Comparison of ENCODE assay signal across 27 cellular contexts in the genomic region with DNA sequence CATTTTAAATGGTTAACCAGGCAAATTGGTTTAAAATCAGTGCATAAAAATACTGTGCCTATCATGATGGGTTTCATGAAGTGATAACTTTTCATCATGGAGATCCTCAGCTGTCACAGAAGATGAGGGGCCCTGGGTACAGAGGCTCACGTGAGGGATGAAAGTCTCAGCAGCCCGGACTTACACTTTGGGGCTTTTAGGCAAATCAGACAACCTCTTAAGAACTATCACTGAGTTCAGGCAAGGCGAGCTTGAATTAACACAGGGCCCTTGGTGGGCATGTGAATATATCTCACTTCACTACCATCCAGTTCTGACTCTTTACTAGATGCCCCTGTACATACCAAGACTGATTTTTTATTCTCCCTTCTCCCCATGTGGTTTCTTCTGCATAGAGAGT. TPM values are rescaled to one million over a fixed set of nuclear protein-coding genes. Genes with fewer than 3 reads are reported as not detected.
DNase-seq lines count a peak whose midpoint lies in the region; ATAC-seq, FAIRE-seq and TF ChIP-seq lines count a peak whose summit lies in the region.
"Had no signal": no experiment of that assay in that cellular context is flagged by ENCODE, and none has a peak within 500 bp of the region (broad histone marks: within the 10 kb centered on the region; RNA-seq: fewer than 3 reads in every experiment).

No MANE protein-coding gene starts in this region.

- H3K36me3 ChIP-seq in sigmoid colon = no peaks in the 10 kb centered on the region
- H3K36me3 ChIP-seq: ascending aorta, gastrocnemius medialis, left ventricle myocardium inferior, thoracic aorta, vagina had no signal

- intact Hi-C loops in sigmoid colon (cut with DNase I) = no loop called here

- TF ChIP-seq CTCF in sigmoid colon (IDR thresholded peaks at IDR 0.05) (no peak), GM13976 (IDR thresholded peaks at IDR 0.05; ENCODE audit: borderline replicate concordance, control extremely low read depth, extremely low read depth, insufficient read depth, missing control alignments) (no peak)

- peak overlapping the region; percentile 87 for H3K27ac Mint-ChIP-seq in activated T-cell treated with anti-CD3 and anti-CD28 coated beads, Interleukin-2, amount 50 U/mL, for 24 hours
- H3K27ac Mint-ChIP-seq in activated naive CD8-positive, alpha-beta T cell = peak overlapping the region; percentile 95
- peak overlapping the region; percentile 35 for H3K27ac Mint-ChIP-seq in stimulated activated effector memory CD8-positive, alpha-beta T cell treated with anti-CD3 and anti-CD28 coated beads, Interleukin-12 subunit alpha, Interleukin-12 subunit beta, amount 100 ng/mL, for 72 hours

- H3K4me3 Mint-ChIP-seq in activated T-cell treated with anti-CD3 and anti-CD28 coated beads, Interleukin-2, amount 50 U/mL, for 24 hours = no peak overlapping the region
- peak overlapping the region; percentile 48 for H3K4me3 Mint-ChIP-seq in activated naive CD8-positive, alpha-beta T cell
- H3K4me3 Mint-ChIP-seq in stimulated activated effector memory CD8-positive, alpha-beta T cell treated with anti-CD3 and anti-CD28 coated beads, Interleukin-12 subunit alpha, Interleukin-12 subunit beta, amount 100 ng/mL, for 72 hours = no peak overlapping the region
- H3K4me3 Mint-ChIP-seq: natural killer cell treated with Interleukin-12 subunit alpha and Interleukin-12 subunit beta and Interleukin-15 and Interleukin-18, amount 100 ng/mL, for 72 hours had no signal

- H3K27me3 Mint-ChIP-seq in activated T-cell treated with anti-CD3 and anti-CD28 coated beads, Interleukin-2, amount 50 U/mL, for 24 hours = no peaks in the 10 kb centered on the region
- H3K27me3 Mint-ChIP-seq in activated naive CD8-positive, alpha-beta T cell = no peaks in the 10 kb centered on the region
- H3K27me3 Mint-ChIP-seq: natural killer cell treated with Interleukin-12 subunit alpha and Interleukin-12 subunit beta and Interleukin-15 and Interleukin-18, amount 100 ng/mL, for 72 hours had no signal

- in situ Hi-C loops in GM13976 (cut with MboI; ENCODE audit: low sequenced_read_pairs, unreplicated experiment) = no loop called here

- H3K4me3 ChIP-seq in sigmoid colon = no peak overlapping the region
- H3K4me3 ChIP-seq: ascending aorta, BLaER1, gastrocnemius medialis, left ventricle myocardium inferior, PC-9, smooth muscle cell, thoracic aorta, vagina had no signal

- no peaks in the 10 kb centered on the region for H3K9me3 ChIP-seq in sigmoid colon
- H3K9me3 ChIP-seq: ascending aorta, BLaER1, gastrocnemius medialis, left ventricle myocardium inferior, thoracic aorta, vagina had no signal

- WGBS in sigmoid colon, 2 donors = 69 to 71% methylated on average over 3 of the region's 3 CpGs

- TF ChIP-seq EP300 in sigmoid colon (IDR thresholded peaks at IDR 0.05) = no peak

- no peak for DNase-seq in activated T-cell treated with anti-CD3 and anti-CD28 coated beads, Interleukin-2, amount 50 U/mL, for 24 hours
- DNase-seq in activated T-cell treated with anti-CD3 and anti-CD28 coated beads for 4 hours (no peak), GM19239 (ENCODE audit: insufficient read length, low spot score) (no peak), sigmoid colon (no peak), GM13976 (ENCODE audit: low spot score) (no peak)
- DNase-seq in stimulated activated effector memory CD8-positive, alpha-beta T cell treated with anti-CD3 and anti-CD28 coated beads, Interleukin-12 subunit alpha, Interleukin-12 subunit beta, amount 100 ng/mL, for 72 hours (ENCODE audit: low spot score in 2 of 2) = no peak
- DNase-seq: activated CD4-positive, CD25-positive, alpha-beta regulatory T cell; activated effector memory CD4-positive, alpha-beta T cell treated with anti-CD3 and anti-CD28 coated beads, Interleukin-2, amount 50 U/mL, for 16 hours; gastrocnemius medialis; hypothalamus; left ventricle myocardium inferior; NCI-H1105 treated with DMSO at 0.1 percent for 48 hours; NCI-H2081 treated with DMSO at 0.1 percent for 48 hours; PC-9; retina; SHP77 had no signal

- H3K4me1 Mint-ChIP-seq in activated T-cell treated with anti-CD3 and anti-CD28 coated beads, Interleukin-2, amount 50 U/mL, for 24 hours (ENCODE audit: low read depth) = peaks cover 91% of the 10 kb centered on the region
- peaks cover 95% of the 10 kb centered on the region for H3K4me1 Mint-ChIP-seq in activated naive CD8-positive, alpha-beta T cell (ENCODE audit: low read depth)
- peaks cover 78% of the 10 kb centered on the region for H3K4me1 Mint-ChIP-seq in stimulated activated effector memory CD8-positive, alpha-beta T cell treated with anti-CD3 and anti-CD28 coated beads, Interleukin-12 subunit alpha, Interleukin-12 subunit beta, amount 100 ng/mL, for 72 hours

- no peaks in the 10 kb centered on the region for H3K9me3 Mint-ChIP-seq in activated T-cell treated with anti-CD3 and anti-CD28 coated beads, Interleukin-2, amount 50 U/mL, for 24 hours
- no peaks in the 10 kb centered on the region for H3K9me3 Mint-ChIP-seq in activated naive CD8-positive, alpha-beta T cell (ENCODE audit: low read depth)
- no peaks in the 10 kb centered on the region for H3K9me3 Mint-ChIP-seq in stimulated activated effector memory CD8-positive, alpha-beta T cell treated with anti-CD3 and anti-CD28 coated beads, Interleukin-12 subunit alpha, Interleukin-12 subunit beta, amount 100 ng/mL, for 72 hours
- H3K9me3 Mint-ChIP-seq: natural killer cell treated with Interleukin-12 subunit alpha and Interleukin-12 subunit beta and Interleukin-15 and Interleukin-18, amount 100 ng/mL, for 72 hours had no signal

- FAIRE-seq in GM19239 (lab: Jason Lieb, UNC) = peak; percentile 64
- FAIRE-seq: endometrium had no signal

- no peak for ATAC-seq in stimulated activated effector memory CD8-positive, alpha-beta T cell treated with anti-CD3 and anti-CD28 coated beads, Interleukin-12 subunit alpha, Interleukin-12 subunit beta, amount 100 ng/mL, for 72 hours
- ATAC-seq in HG02852 (IDR thresholded peaks at IDR 0.05; ENCODE audit: unreplicated experiment) = no peak
- ATAC-seq: gastrocnemius medialis; natural killer cell treated with Interleukin-12 subunit alpha and Interleukin-12 subunit beta and Interleukin-15 and Interleukin-18, amount 100 ng/mL, for 72 hours had no signal

- TF ChIP-seq POLR2A in sigmoid colon (IDR thresholded peaks at IDR 0.05) = no peak

- no peaks in the 10 kb centered on the region for H3K27me3 ChIP-seq in sigmoid colon
- H3K27me3 ChIP-seq: ascending aorta, BLaER1, vagina had no signal

- no peaks in the 10 kb centered on the region for H3K4me1 ChIP-seq in sigmoid colon
- H3K4me1 ChIP-seq: ascending aorta, gastrocnemius medialis, left ventricle myocardium inferior, vagina had no signal

- H3K27ac ChIP-seq in sigmoid colon = no peak overlapping the region
- H3K27ac ChIP-seq: ascending aorta, BLaER1, gastrocnemius medialis, left ventricle myocardium inferior, PC-9, thoracic aorta, vagina had no signal

- no peaks in the 10 kb centered on the region for H3K36me3 Mint-ChIP-seq in activated T-cell treated with anti-CD3 and anti-CD28 coated beads, Interleukin-2, amount 50 U/mL, for 24 hours (ENCODE audit: low read depth)
- peaks cover 46% of the 10 kb centered on the region for H3K36me3 Mint-ChIP-seq in activated naive CD8-positive, alpha-beta T cell
- no peaks in the 10 kb centered on the region for H3K36me3 Mint-ChIP-seq in stimulated activated effector memory CD8-positive, alpha-beta T cell treated with anti-CD3 and anti-CD28 coated beads, Interleukin-12 subunit alpha, Interleukin-12 subunit beta, amount 100 ng/mL, for 72 hours

RNA-seq across cellular contexts. Expression of a gene that starts 19.6 kb away (rescaled TPM):
- 10 to 100 TPM in 1 of 4 donors, 1 to 10 TPM in 3; 5.5 to 20.5 (median 7.6) TPM for total RNA-seq in sigmoid colon
- polyA plus RNA-seq in sigmoid colon = 10 to 100 TPM in 1 of 3 donors, 1 to 10 TPM in 2; 1.8 to 29.9 (median 1.8) TPM
- total RNA-seq: MCF 10A, osteocyte, PC-9, smooth muscle cell had no signal
- polyA plus RNA-seq: smooth muscle cell had no signal

Comparison
In these comparisons a context has a peak if more than half of its experiments do, and no peak if none do; other contexts are left out.
1. H3K27ac Mint-ChIP-seq: peak in every context shown above with its lines; median percentile 95 in activated naive CD8-positive, alpha-beta T cell; 87 in activated T-cell treated with anti-CD3 and anti-CD28 coated beads, Interleukin-2, amount 50 U/mL, for 24 hours; 35 in stimulated activated effector memory CD8-positive, alpha-beta T cell treated with anti-CD3 and anti-CD28 coated beads, Interleukin-12 subunit alpha, Interleukin-12 subunit beta, amount 100 ng/mL, for 72 hours.